Comparison of ENCODE assay signal across 21 cellular contexts in genomic region chr12:32773686-32774085, GRCh38.
"Had no signal": no experiment of that assay in that cellular context is flagged by ENCODE, and none has a peak within 500 bp of the region (broad histone marks: within the 10 kb centered on the region; RNA-seq: fewer than 3 reads in every experiment).

No MANE protein-coding gene starts in this region.

- DNase-seq: caudate nucleus; cortex of kidney; dorsolateral prefrontal cortex; effector CD8-positive, alpha-beta T cell; heart left ventricle; hypothalamus; kidney glomerular epithelial cell; mammary epithelial cell; natural killer cell; psoas muscle; retina; right lobe of liver; stimulated activated CD4-positive, alpha-beta T cell treated with anti-CD3 and anti-CD28 coated beads, Interleukin-2, amount 100 ng/mL, for 24 hours; stimulated activated CD4-positive, alpha-beta T cell treated with anti-CD3 and anti-CD28 coated beads, Interleukin-4, amount 100 ng/mL, for 4 hours; stimulated activated naive CD4-positive, alpha-beta T cell; tibial artery had no signal

- H3K4me3 ChIP-seq: dorsolateral prefrontal cortex, heart left ventricle, psoas muscle, right lobe of liver, suprapubic skin, tibial artery had no signal

- H3K36me3 ChIP-seq: heart left ventricle, right lobe of liver, suprapubic skin, tibial artery had no signal

- H3K27me3 ChIP-seq: right lobe of liver had no signal

- FAIRE-seq: frontal cortex, islet of Langerhans had no signal

- H3K4me1 ChIP-seq: heart left ventricle, psoas muscle, right lobe of liver, suprapubic skin, tibial artery had no signal

- H3K9me3 ChIP-seq: heart left ventricle, psoas muscle, right lobe of liver, suprapubic skin, tibial artery had no signal

- H3K27ac ChIP-seq: dorsolateral prefrontal cortex, heart left ventricle, psoas muscle, right lobe of liver, suprapubic skin, tibial artery had no signal

- ATAC-seq: esophagus mucosa, heart left ventricle, left lobe of liver, natural killer cell, psoas muscle, right lobe of liver had no signal
